Comparison of ENCODE assay signal across 8 cellular contexts in the genomic region with DNA sequence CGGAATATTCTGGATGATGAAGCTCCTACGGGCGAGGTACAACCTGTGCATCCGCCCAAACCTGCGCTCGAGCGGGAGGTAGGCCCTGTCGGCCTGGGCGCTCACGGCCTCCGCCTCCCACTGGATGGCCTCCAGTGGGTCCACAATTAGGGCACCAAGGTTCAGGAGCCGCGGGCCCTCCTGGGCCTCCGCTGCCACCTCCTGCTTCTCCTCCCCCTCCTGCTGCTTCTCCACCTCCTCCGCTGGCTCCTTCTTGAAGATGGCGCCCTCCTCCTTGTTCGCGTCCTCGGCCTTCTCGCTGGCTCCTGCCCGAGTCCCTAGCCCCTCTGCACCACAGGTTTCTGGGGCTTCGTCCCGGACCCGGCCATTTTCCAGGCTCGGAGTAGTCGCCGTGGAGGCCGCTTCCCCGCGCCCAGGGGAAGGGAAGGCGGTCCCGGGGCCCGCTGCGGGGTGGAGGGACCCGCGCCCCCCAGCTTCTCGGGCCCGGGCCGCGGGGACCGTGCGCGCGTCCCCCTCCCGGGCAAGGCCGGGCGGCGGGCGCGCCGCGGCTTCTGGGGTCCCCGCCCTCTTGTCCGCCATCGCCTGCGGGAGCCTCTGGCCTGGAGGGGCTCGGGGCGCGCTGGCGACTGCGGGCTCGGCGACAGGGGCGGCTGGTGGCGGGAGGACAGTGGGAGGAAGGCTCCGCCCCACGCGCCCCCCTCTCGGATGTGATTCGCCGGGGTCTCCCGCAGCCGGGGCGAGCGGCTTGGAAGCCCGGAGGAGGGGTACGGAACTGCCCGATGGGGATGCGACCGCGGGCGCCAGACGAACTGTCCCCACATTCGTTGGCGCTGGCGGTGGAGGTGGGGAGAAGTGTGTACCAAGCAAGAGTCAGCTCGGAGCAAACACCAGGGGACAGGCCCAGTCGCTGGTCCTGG. TPM values are rescaled to one million over a fixed set of nuclear protein-coding genes. Genes with fewer than 3 reads are reported as not detected.
DNase-seq lines count a peak whose midpoint lies in the region; ATAC-seq and TF ChIP-seq lines count a peak whose summit lies in the region.

No MANE protein-coding gene starts in this region.

- H3K9me3 ChIP-seq in CD8-positive, alpha-beta T cell (ENCODE audit: low read length) = no peaks in the 10 kb centered on the region
- H3K9me3 ChIP-seq in neuron (ENCODE audit: low read length) = peaks cover 6% of the 10 kb centered on the region
- no peaks in the 10 kb centered on the region for H3K9me3 ChIP-seq in uterus

- intact Hi-C loops in CD8-positive, alpha-beta T cell (cut with DNase I, micrococcal nuclease) = no loop called here
- intact Hi-C loops in uterus (cut with DNase I; ENCODE audit: low total_unique reads) = no loop called here

- peak; percentile 59 for ATAC-seq in CD8-positive, alpha-beta T cell
- peak; percentile 61 for ATAC-seq in foreskin keratinocyte

- peak overlapping the region; percentile 85 for H3K27ac Mint-ChIP-seq in CD8-positive, alpha-beta T cell

- H3K27me3 Mint-ChIP-seq in CD8-positive, alpha-beta T cell (ENCODE audit: low read depth) = no peaks in the 10 kb centered on the region

- peaks cover 10% of the 10 kb centered on the region for H3K36me3 Mint-ChIP-seq in CD8-positive, alpha-beta T cell

- peaks cover 25% of the 10 kb centered on the region for H3K4me1 Mint-ChIP-seq in CD8-positive, alpha-beta T cell (ENCODE audit: low read depth)

- peak overlapping the region; percentile 42 for H3K27ac ChIP-seq in CD8-positive, alpha-beta T cell (ENCODE audit: low read depth, low read length)
- H3K27ac ChIP-seq in foreskin keratinocyte (peak overlapping the region; percentile 32), uterus (peak overlapping the region; percentile 91 to 92)

- H3K9me3 Mint-ChIP-seq in CD8-positive, alpha-beta T cell = no peaks in the 10 kb centered on the region

- DNase-seq in CD8-positive, alpha-beta T cell = peak in 5 of 7 experiments; percentile 38 to 68 (median 45)
- DNase-seq in NCI-H2227 (lab: John Stamatoyannopoulos, UW; ENCODE audit: unreplicated experiment) = peak; percentile 78
- peak; percentile 42 for DNase-seq in activated gamma-delta T cell (lab: John Stamatoyannopoulos, UW)
- DNase-seq in foreskin keratinocyte = no peak
- peak; percentile 36 to 44 for DNase-seq in uterus
- DNase-seq in COLO829 (ENCODE audit: low spot score) = no peak
- DNase-seq in RPMI8226 = no peak

- TF ChIP-seq CTCF in CD8-positive, alpha-beta T cell (IDR thresholded peaks at IDR 0.05) = no peak
- TF ChIP-seq CTCF in foreskin keratinocyte (conservative IDR thresholded peaks at IDR 0.05) (no peak), uterus (IDR thresholded peaks at IDR 0.05) (peak in 1 of 4 experiments; percentile 8)

- peaks cover 17% of the 10 kb centered on the region for H3K4me1 ChIP-seq in CD8-positive, alpha-beta T cell (ENCODE audit: insufficient read depth, low read length)
- H3K4me1 ChIP-seq in foreskin keratinocyte (peaks cover 3% of the 10 kb centered on the region), neuron (ENCODE audit: insufficient read depth, low read length) (peaks cover 2% of the 10 kb centered on the region), uterus (peaks cover 0 to 11% of the 10 kb centered on the region in 2 donors)

- no peaks in the 10 kb centered on the region for H3K27me3 ChIP-seq in CD8-positive, alpha-beta T cell (ENCODE audit: insufficient read depth, low read length)
- H3K27me3 ChIP-seq in foreskin keratinocyte = no peaks in the 10 kb centered on the region
- no peaks in the 10 kb centered on the region for H3K27me3 ChIP-seq in neuron (ENCODE audit: insufficient read depth, low read length)
- no peaks in the 10 kb centered on the region for H3K27me3 ChIP-seq in uterus

- H3K4me3 ChIP-seq in CD8-positive, alpha-beta T cell (ENCODE audit: low read depth, low read length) = peak overlapping the region; percentile 60
- H3K4me3 ChIP-seq in neuron (ENCODE audit: low read length) (peak overlapping the region; percentile 41), uterus (peak overlapping the region; percentile 49 to 76)

- H3K4me3 Mint-ChIP-seq in CD8-positive, alpha-beta T cell = peak overlapping the region; percentile 87

- peak in 1 of 2 donors; percentile 28 for TF ChIP-seq POLR2A in uterus (IDR thresholded peaks at IDR 0.05)

- H2AFZ ChIP-seq in neuron (ENCODE audit: low read depth, low read length) = no peak overlapping the region

- POLR2A ChIA-PET in CD8-positive, alpha-beta T cell (lab: Charles Lee) = interaction anchor here (0.9 to 1.4 kb wide), 3 partner anchors 15 to 81 kb away, joined by 3 to 4 read pairs (median 3); a partner anchor contains a TSS

- CTCF ChIA-PET in CD8-positive, alpha-beta T cell (lab: Charles Lee) = interaction anchor here (1.3 kb wide), 1 partner anchor 44 kb away, joined by 3 read pairs; no protein-coding TSS in a partner anchor

- peaks cover 4% of the 10 kb centered on the region for H3K36me3 ChIP-seq in CD8-positive, alpha-beta T cell (ENCODE audit: insufficient read depth, low read length)
- peaks cover 20% of the 10 kb centered on the region for H3K36me3 ChIP-seq in neuron (ENCODE audit: insufficient read depth, low read length)
- no peaks in the 10 kb centered on the region for H3K36me3 ChIP-seq in uterus

RNA-seq across cellular contexts. Expression of a gene that starts 17.6 kb away (rescaled TPM):
- total RNA-seq in CD8-positive, alpha-beta T cell = 10 to 100 TPM; 15.8 to 16.9 TPM
- total RNA-seq in foreskin keratinocyte (11.6 and 12.3 TPM in 2 replicates), uterus (10 to 100 TPM in 1 of 4 donors, 1 to 10 TPM in 3; 2.3 to 15.0 (median 4.9) TPM)
- polyA plus RNA-seq in foreskin keratinocyte = 5.6 and 6.3 TPM in 2 replicates

RNA-seq across cellular contexts. Expression of a gene that starts 17.7 kb away (rescaled TPM):
- 1 to 10 TPM; 5.1 to 6.3 TPM for total RNA-seq in CD8-positive, alpha-beta T cell
- total RNA-seq in foreskin keratinocyte (35.3 and 35.9 TPM in 2 replicates), uterus (10 to 100 TPM; 11.2 to 47.1 (median 23.3) TPM)
- 13.3 and 16.8 TPM in 2 replicates for polyA plus RNA-seq in foreskin keratinocyte

Comparison
In these comparisons a context has a peak if more than half of its experiments do, and no peak if none do; other contexts are left out.
1. DNase-seq: peak in CD8-positive, alpha-beta T cell (5 of 7), NCI-H2227 (single experiment), activated gamma-delta T cell (single experiment) and uterus (2 of 2); none in foreskin keratinocyte (0 of 2), COLO829 (single experiment) and RPMI8226 (single experiment).
2. H3K27ac ChIP-seq: peak in every context shown above with its lines; median percentile 92 in uterus; 42 in CD8-positive, alpha-beta T cell; 32 in foreskin keratinocyte.
3. Peak in every context shown above with its lines, with median percentiles within 50 percentile points of each other: H3K4me3 ChIP-seq.